20 cellular contexts compared by ENCODE assay signal in genomic region chr12:19074700-19075099, GRCh38. TPM values are rescaled to one million over a fixed set of nuclear protein-coding genes. Genes with fewer than 3 reads are reported as not detected.
DNase-seq lines count a peak whose midpoint lies in the region; ATAC-seq and TF ChIP-seq lines count a peak whose summit lies in the region.
"Had no signal": no experiment of that assay in that cellular context is flagged by ENCODE, and none has a peak within 500 bp of the region (broad histone marks: within the 10 kb centered on the region; RNA-seq: fewer than 3 reads in every experiment).

No MANE protein-coding gene starts in this region.

- intact Hi-C loops in Caco-2 (cut with micrococcal nuclease; ENCODE audit: unreplicated experiment) (no loop called here), mammary epithelial cell (cut with micrococcal nuclease) (no loop called here)

- H3K27me3 ChIP-seq in Caco-2 (replicated peaks; ENCODE audit: control insufficient read depth, insufficient read depth, low read length) (no peaks in the 10 kb centered on the region), mammary epithelial cell (ENCODE audit: insufficient read depth, low read length) (no peaks in the 10 kb centered on the region)
- H3K27me3 ChIP-seq: BLaER1 treated with 17β-estradiol and CSF1 and Interleukin-3, amounts not matched to agents 10 nM and 100 nM; MG63 had no signal

- CTCF ChIA-PET in Caco-2 (lab: Charles Lee), result interaction anchor here (0.6 kb wide), 1 partner anchor 22 kb away, joined by 3 read pairs; no protein-coding TSS in a partner anchor
- CTCF ChIA-PET in mammary epithelial cell (lab: Charles Lee; ENCODE audit: low non-redundant PET), result no interaction called here

- H3K4me3 Mint-ChIP-seq in Caco-2 (ENCODE audit: unreplicated experiment), result no peak overlapping the region
- H3K4me3 Mint-ChIP-seq: CD8-positive, alpha-beta T cell; H9; IgD-negative memory B cell had no signal

- peaks cover 9% of the 10 kb centered on the region for H3K9me3 Mint-ChIP-seq in Caco-2 (ENCODE audit: unreplicated experiment)
- H3K9me3 Mint-ChIP-seq: CD8-positive, alpha-beta T cell; H9 had no signal

- H3K9me3 ChIP-seq in Caco-2, result no peaks in the 10 kb centered on the region
- H3K9me3 ChIP-seq in mammary epithelial cell (replicated peaks; ENCODE audit: insufficient read depth, low read length), result no peaks in the 10 kb centered on the region
- H3K9me3 ChIP-seq: BLaER1 treated with 17β-estradiol and CSF1 and Interleukin-3, amounts not matched to agents 10 nM and 100 nM; MG63 had no signal

- peaks cover 17% of the 10 kb centered on the region for H3K4me1 Mint-ChIP-seq in Caco-2 (ENCODE audit: low read depth, unreplicated experiment)
- H3K4me1 Mint-ChIP-seq: H9, IgD-negative memory B cell had no signal

- H3K4me3 ChIP-seq in Caco-2 (ENCODE audit: low read depth, low read length), result no peak overlapping the region
- H3K4me3 ChIP-seq in skeletal muscle cell (ENCODE audit: low read depth, low read length), result no peak overlapping the region
- H3K4me3 ChIP-seq in mammary epithelial cell (replicated peaks in 1 of 3; ENCODE audit: insufficient read depth in 1 of 3, low read depth in 2 of 3, low read length in 3 of 3), result no peak overlapping the region
- H3K4me3 ChIP-seq: BLaER1 treated with 17β-estradiol and CSF1 and Interleukin-3, amounts not matched to agents 10 nM and 100 nM; MG63; PC-9 had no signal

- no peaks in the 10 kb centered on the region for H3K27me3 Mint-ChIP-seq in Caco-2 (ENCODE audit: insufficient read depth, unreplicated experiment)

- in situ Hi-C loops in mammary epithelial cell (cut with MboI; ENCODE audit: low sequenced_read_pairs in 2 of 2), result no loop called here

- no TSS peak for BruUV-seq in Caco-2 (replicated peaks; lab: Mats Ljungman, UMichigan)
- no TSS peak for BruUV-seq in mammary epithelial cell (replicated peaks; lab: Mats Ljungman, UMichigan)

- no peak overlapping the region for H3K4me2 ChIP-seq in mammary epithelial cell (ENCODE audit: insufficient read depth, low read depth, low read length)
- H3K4me2 ChIP-seq: BLaER1 treated with 17β-estradiol and CSF1 and Interleukin-3, amounts not matched to agents 10 nM and 100 nM; PC-9 had no signal

- H3K4me1 ChIP-seq in Caco-2 (peaks cover 12% of the 10 kb centered on the region), mammary epithelial cell (ENCODE audit: insufficient read depth, low read length) (no peaks in the 10 kb centered on the region)
- H3K4me1 ChIP-seq: BLaER1 treated with 17β-estradiol and CSF1 and Interleukin-3, amounts not matched to agents 10 nM and 100 nM had no signal

- H3K79me2 ChIP-seq in mammary epithelial cell (ENCODE audit: insufficient read depth, low read length), result no peaks in the 10 kb centered on the region

- H3K36me3 Mint-ChIP-seq in Caco-2 (ENCODE audit: insufficient read depth, unreplicated experiment), result no peaks in the 10 kb centered on the region
- H3K36me3 Mint-ChIP-seq: CD8-positive, alpha-beta T cell; IgD-negative memory B cell had no signal

- H3K9ac ChIP-seq in mammary epithelial cell (ENCODE audit: insufficient read depth, low read length), result no peak overlapping the region
- H3K9ac ChIP-seq: BLaER1 treated with 17β-estradiol and CSF1 and Interleukin-3, amounts not matched to agents 10 nM and 100 nM had no signal

- no peak overlapping the region for H2AFZ ChIP-seq in mammary epithelial cell (ENCODE audit: low read depth, low read length)
- H2AFZ ChIP-seq: PC-9 had no signal

- DNase-seq in Caco-2 (no peak), OCI-M1 (lab: John Stamatoyannopoulos, UW) (peak; percentile 46), fibroblast of peridontal ligament (ENCODE audit: extremely low read depth) (peak; percentile 18), skeletal muscle cell (ENCODE audit: low read depth) (peak; percentile 18), mammary epithelial cell (no peak)
- no peak for DNase-seq in NK-92 treated with Interleukin-12 subunit alpha and Interleukin-12 subunit beta, amount 100 ng/mL, for 24 hours (lab: John Stamatoyannopoulos, UW)
- DNase-seq: CD8-positive, alpha-beta T cell; DMS79; H9; Kasumi-1; MG63; NCI-H1092 treated with DMSO at 0.1 percent for 48 hours; NCI-H510A; NCI-H774; PC-9 had no signal

- ATAC-seq in GM18498 (IDR thresholded peaks at IDR 0.05; ENCODE audit: unreplicated experiment), result no peak
- ATAC-seq: CD8-positive, alpha-beta T cell had no signal

- TF ChIP-seq CTCF in Caco-2 (IDR thresholded peaks at IDR 0.05; ENCODE audit: insufficient read depth in 1 of 2, low read depth in 1 of 2, low read length in 1 of 2, severe bottlenecking in 1 of 2, unreplicated experiment in 1 of 2), result no peak
- no peak for TF ChIP-seq CTCF in mammary epithelial cell (conservative IDR thresholded peaks at IDR 0.05 in 1 of 2, IDR thresholded peaks at IDR 0.05 in 1 of 2; ENCODE audit: extremely low read depth in 1 of 2, insufficient read depth in 1 of 2, low read depth in 1 of 2, low read length in 2 of 2)

- H3K27ac Mint-ChIP-seq in Caco-2 (ENCODE audit: unreplicated experiment), result peak overlapping the region; percentile 17
- H3K27ac Mint-ChIP-seq: CD8-positive, alpha-beta T cell; H9; IgD-negative memory B cell had no signal

- no peaks in the 10 kb centered on the region for H4K20me1 ChIP-seq in mammary epithelial cell (ENCODE audit: insufficient read depth, low read length)
- H4K20me1 ChIP-seq: BLaER1 treated with 17β-estradiol and CSF1 and Interleukin-3, amounts not matched to agents 10 nM and 100 nM had no signal

- H3K27ac ChIP-seq in mammary epithelial cell (ENCODE audit: insufficient read depth, low read depth, low read length), result no peak overlapping the region
- H3K27ac ChIP-seq: BLaER1 treated with 17β-estradiol and CSF1 and Interleukin-3, amounts not matched to agents 10 nM and 100 nM; HL-60; PC-9; RWPE1 had no signal

- H3K36me3 ChIP-seq in Caco-2 (ENCODE audit: control insufficient read depth, insufficient read depth, low read length), result no peaks in the 10 kb centered on the region
- no peaks in the 10 kb centered on the region for H3K36me3 ChIP-seq in mammary epithelial cell (ENCODE audit: insufficient read depth, low read length)
- H3K36me3 ChIP-seq: BLaER1 treated with 17β-estradiol and CSF1 and Interleukin-3, amounts not matched to agents 10 nM and 100 nM; MG63 had no signal

- whole genome bisulfite sequencing in mammary epithelial cell (ENCODE audit: low coverage, missing lambda C conversion rate), result 84% methylated on average over 4 of the region's 4 CpGs

- POLR2A ChIA-PET in Caco-2 (lab: Charles Lee), result no interaction called here

- dilution Hi-C loops in mammary epithelial cell (cut with HindIII; ENCODE audit: low sequenced_read_pairs), result no loop called here

RNA-seq across cellular contexts. Expression of gene PLEKHA5, which starts 54.8 kb away (rescaled TPM):
- total RNA-seq in Caco-2 (2022) (69.1 and 79.2 TPM in 2 replicates), mammary epithelial cell (10 to 100 TPM; 54.3 to 76.5 TPM)
- 10.9 TPM for polyA plus RNA-seq in mammary epithelial cell
- 35.2 TPM for polyA minus RNA-seq in mammary epithelial cell

Comparison
In these comparisons a context has a peak if more than half of its experiments do, and no peak if none do; other contexts are left out.
1. DNase-seq: peak in OCI-M1 (single experiment), fibroblast of peridontal ligament (single experiment) and skeletal muscle cell (single experiment); none in Caco-2 (0 of 2), NK-92 treated with Interleukin-12 subunit alpha and Interleukin-12 subunit beta, amount 100 ng/mL, for 24 hours (single experiment) and mammary epithelial cell (single experiment).